Comparison of ENCODE assay signal across 9 cellular contexts in the genomic region with DNA sequence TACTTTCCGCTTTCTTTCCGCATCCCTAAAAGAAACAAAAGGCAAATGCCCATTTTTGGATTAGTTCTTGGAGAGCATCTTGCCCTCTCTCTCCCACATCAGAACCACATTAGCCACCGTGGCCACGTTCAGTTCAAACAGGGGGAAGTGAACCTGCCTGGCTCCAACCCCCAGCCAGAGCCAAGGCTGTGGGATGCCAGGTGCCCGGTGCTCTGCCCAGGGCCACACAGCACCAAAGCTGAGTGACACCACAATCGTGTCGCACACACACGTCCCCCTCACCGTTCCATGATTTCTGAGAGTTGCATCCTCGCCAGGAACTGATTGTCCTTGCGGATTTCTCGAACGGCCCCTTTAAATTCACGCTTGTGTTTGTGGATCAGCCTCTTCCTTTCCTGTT. TPM values are rescaled to one million over a fixed set of nuclear protein-coding genes. Genes with fewer than 3 reads are reported as not detected.
DNase-seq lines count a peak whose midpoint lies in the region; ATAC-seq and TF ChIP-seq lines count a peak whose summit lies in the region.
"Had no signal": no experiment of that assay in that cellular context is flagged by ENCODE, and none has a peak within 500 bp of the region (broad histone marks: within the 10 kb centered on the region; RNA-seq: fewer than 3 reads in every experiment).

No MANE protein-coding gene starts in this region.

- H3K36me3 ChIP-seq in CD8-positive, alpha-beta T cell (ENCODE audit: insufficient read depth, low read length), result peaks cover 49% of the 10 kb centered on the region
- peaks cover 13 to 67% of the 10 kb centered on the region in 2 donors for H3K36me3 ChIP-seq in psoas muscle (ENCODE audit: insufficient read depth in 1 of 2, low read depth in 1 of 2)

- no peak overlapping the region for H3K27ac ChIP-seq in CD8-positive, alpha-beta T cell (ENCODE audit: low read depth, low read length)
- H3K27ac ChIP-seq in psoas muscle, result no peak overlapping the region

- no peak for ATAC-seq in CD8-positive, alpha-beta T cell
- no peak for ATAC-seq in activated naive CD8-positive, alpha-beta T cell treated with anti-CD3 and anti-CD28 coated beads, Interleukin-2, amount 50 U/mL, for 24 hours
- ATAC-seq in psoas muscle (no peak), GM21423 (IDR thresholded peaks at IDR 0.05; ENCODE audit: unreplicated experiment) (no peak), HG03354 (IDR thresholded peaks at IDR 0.05; ENCODE audit: poor library complexity, severe bottlenecking, unreplicated experiment) (no peak)

- peak in 1 of 7 experiments; percentile 40 for DNase-seq in CD8-positive, alpha-beta T cell
- DNase-seq in MV-4-11 (lab: John Stamatoyannopoulos, UW) (peak; percentile 42), psoas muscle (peak; percentile 10 to 35), GF-D8 (lab: John Stamatoyannopoulos, UW) (no peak)
- no peak for DNase-seq in activated naive CD8-positive, alpha-beta T cell treated with anti-CD3 and anti-CD28 coated beads, Interleukin-2, amount 50 U/mL, for 24 hours
- DNase-seq: GDM1; stimulated activated CD4-positive, alpha-beta T cell treated with anti-CD3 and anti-CD28 coated beads, Interleukin-4, amount 100 ng/mL, for 1 hour had no signal

- no peak overlapping the region for H3K4me3 ChIP-seq in CD8-positive, alpha-beta T cell (ENCODE audit: low read depth, low read length)
- H3K4me3 ChIP-seq in psoas muscle, result no peak overlapping the region

- no peaks in the 10 kb centered on the region for H3K27me3 ChIP-seq in CD8-positive, alpha-beta T cell (ENCODE audit: insufficient read depth, low read length)
- H3K27me3 ChIP-seq in psoas muscle (ENCODE audit: insufficient read depth in 3 of 3, low read length in 2 of 3), result no peaks in the 10 kb centered on the region

- CTCF ChIA-PET in CD8-positive, alpha-beta T cell (lab: Charles Lee), result interaction anchor here (1.3 kb wide), 1 partner anchor 10 kb away, joined by 3 read pairs; no protein-coding TSS in a partner anchor

- peak overlapping the region; percentile 69 for H3K27ac Mint-ChIP-seq in CD8-positive, alpha-beta T cell
- peak overlapping the region; percentile 38 for H3K27ac Mint-ChIP-seq in activated naive CD8-positive, alpha-beta T cell treated with anti-CD3 and anti-CD28 coated beads, Interleukin-2, amount 50 U/mL, for 24 hours

- POLR2A ChIA-PET in CD8-positive, alpha-beta T cell (lab: Charles Lee), result no interaction called here

- no peak for TF ChIP-seq CTCF in CD8-positive, alpha-beta T cell (IDR thresholded peaks at IDR 0.05)
- TF ChIP-seq CTCF in psoas muscle (IDR thresholded peaks at IDR 0.05), result no peak

- no peaks in the 10 kb centered on the region for H3K9me3 ChIP-seq in CD8-positive, alpha-beta T cell (ENCODE audit: low read length)
- H3K9me3 ChIP-seq in psoas muscle, result no peaks in the 10 kb centered on the region

- no peak overlapping the region for H3K4me3 Mint-ChIP-seq in CD8-positive, alpha-beta T cell
- peak overlapping the region; percentile 17 for H3K4me3 Mint-ChIP-seq in activated naive CD8-positive, alpha-beta T cell treated with anti-CD3 and anti-CD28 coated beads, Interleukin-2, amount 50 U/mL, for 24 hours

- intact Hi-C loops in CD8-positive, alpha-beta T cell (cut with DNase I, micrococcal nuclease), result loop anchor here (10.0 kb wide), 2 partner anchors 136 to 694 kb away; a partner anchor contains a TSS
- intact Hi-C loops in psoas muscle (cut with DNase I), result loop anchor here (5.0 to 10.0 kb wide), 2 partner anchors 174 to 177 kb away; no protein-coding TSS in a partner anchor

- H3K4me1 Mint-ChIP-seq in CD8-positive, alpha-beta T cell (ENCODE audit: low read depth), result peaks cover 31% of the 10 kb centered on the region
- H3K4me1 Mint-ChIP-seq in activated naive CD8-positive, alpha-beta T cell treated with anti-CD3 and anti-CD28 coated beads, Interleukin-2, amount 50 U/mL, for 24 hours, result peaks cover 60% of the 10 kb centered on the region

- no peaks in the 10 kb centered on the region for H3K9me3 Mint-ChIP-seq in CD8-positive, alpha-beta T cell
- H3K9me3 Mint-ChIP-seq in activated naive CD8-positive, alpha-beta T cell treated with anti-CD3 and anti-CD28 coated beads, Interleukin-2, amount 50 U/mL, for 24 hours, result no peaks in the 10 kb centered on the region

- 80 to 85% (median 82%) methylated on average over 14 of the region's 14 CpGs for WGBS in psoas muscle, 3 donors

- peaks cover 65% of the 10 kb centered on the region for H3K36me3 Mint-ChIP-seq in CD8-positive, alpha-beta T cell
- H3K36me3 Mint-ChIP-seq in activated naive CD8-positive, alpha-beta T cell treated with anti-CD3 and anti-CD28 coated beads, Interleukin-2, amount 50 U/mL, for 24 hours (ENCODE audit: low read depth), result peaks cover 68% of the 10 kb centered on the region

- H3K4me1 ChIP-seq in CD8-positive, alpha-beta T cell (ENCODE audit: insufficient read depth, low read length), result peaks cover 40% of the 10 kb centered on the region
- H3K4me1 ChIP-seq in psoas muscle, result peaks cover 26% of the 10 kb centered on the region

- no peaks in the 10 kb centered on the region for H3K27me3 Mint-ChIP-seq in CD8-positive, alpha-beta T cell (ENCODE audit: low read depth)
- H3K27me3 Mint-ChIP-seq in activated naive CD8-positive, alpha-beta T cell treated with anti-CD3 and anti-CD28 coated beads, Interleukin-2, amount 50 U/mL, for 24 hours, result no peaks in the 10 kb centered on the region

RNA-seq across cellular contexts. Expression of a gene that starts 24.3 kb away (rescaled TPM):
- 10 to 100 TPM; 23.5 to 23.9 TPM for total RNA-seq in CD8-positive, alpha-beta T cell
- total RNA-seq in psoas muscle, result 10 to 100 TPM; 28.0 to 45.1 (median 43.9) TPM
- 10 to 100 TPM; 24.7 to 48.1 (median 45.0) TPM for polyA plus RNA-seq in psoas muscle

RNA-seq across cellular contexts. Expression of a gene that starts 24.5 kb away (rescaled TPM):
- 1 to 10 TPM; 1.2 to 1.3 TPM for total RNA-seq in CD8-positive, alpha-beta T cell
- total RNA-seq in psoas muscle, result 1 to 10 TPM; 5.9 to 7.9 (median 6.9) TPM
- polyA plus RNA-seq in psoas muscle, result 1 to 10 TPM; 5.8 to 9.2 (median 6.6) TPM

Comparison
In these comparisons a context has a peak if more than half of its experiments do, and no peak if none do; other contexts are left out.
1. DNase-seq: peak in MV-4-11 (single experiment) and psoas muscle (2 of 2); none in activated naive CD8-positive, alpha-beta T cell treated with anti-CD3 and anti-CD28 coated beads, Interleukin-2, amount 50 U/mL, for 24 hours (single experiment) and GF-D8 (single experiment).